Comparison of ENCODE assay signal across 8 cellular contexts in genomic region chr6:99603421-99604160, GRCh38. TPM values are rescaled to one million over a fixed set of nuclear protein-coding genes. Genes with fewer than 3 reads are reported as not detected.
DNase-seq lines count a peak whose midpoint lies in the region; ATAC-seq and TF ChIP-seq lines count a peak whose summit lies in the region.

No MANE protein-coding gene starts in this region.

- H3K4me1 ChIP-seq in sigmoid colon = peaks cover 0 to 52% (median 30%) of the 10 kb centered on the region in 4 donors

- peak; percentile 51 for ATAC-seq in HG02610 (IDR thresholded peaks at IDR 0.05; ENCODE audit: unreplicated experiment)

- H3K4me3 ChIP-seq in sigmoid colon = peak overlapping the region in 3 of 4 donors; percentile 20 to 33 (median 31)

- TF ChIP-seq CTCF in glutamatergic neuron (IDR thresholded peaks at IDR 0.05; ENCODE audit: partially characterized antibody, unreplicated experiment) (no peak), sigmoid colon (IDR thresholded peaks at IDR 0.05) (no peak)

- H3K27me3 Mint-ChIP-seq in activated CD4-positive, alpha-beta T cell treated with anti-CD3 and anti-CD28 coated beads, Interleukin-2, amount 10 ng/mL, durations not matched to agents 7 days and 5 days = peaks cover 89% of the 10 kb centered on the region
- H3K27me3 Mint-ChIP-seq in glutamatergic neuron (ENCODE audit: unreplicated experiment) = peaks cover 27% of the 10 kb centered on the region

- H3K36me3 Mint-ChIP-seq in activated CD4-positive, alpha-beta T cell treated with anti-CD3 and anti-CD28 coated beads, Interleukin-2, amount 10 ng/mL, durations not matched to agents 7 days and 5 days (ENCODE audit: low read depth) = no peaks in the 10 kb centered on the region
- peaks cover 4% of the 10 kb centered on the region for H3K36me3 Mint-ChIP-seq in glutamatergic neuron (ENCODE audit: unreplicated experiment)

- 2% methylated on average over 55 of the region's 55 CpGs for WGBS in sigmoid colon, 2 donors

- H3K4me3 Mint-ChIP-seq in activated CD4-positive, alpha-beta T cell treated with anti-CD3 and anti-CD28 coated beads, Interleukin-2, amount 10 ng/mL, durations not matched to agents 7 days and 5 days = peak overlapping the region; percentile 41
- peak overlapping the region; percentile 86 for H3K4me3 Mint-ChIP-seq in glutamatergic neuron (ENCODE audit: unreplicated experiment)

- TF ChIP-seq POLR2A in sigmoid colon (IDR thresholded peaks at IDR 0.05) = no peak

- no peaks in the 10 kb centered on the region for H3K9me3 ChIP-seq in sigmoid colon

- POLR2A ChIA-PET in activated CD4-positive, alpha-beta T cell treated with anti-CD3 and anti-CD28 coated beads, Interleukin-2, amount 10 ng/mL, durations not matched to agents 7 days and 5 days (lab: Charles Lee) = no interaction called here

- no peak for TF ChIP-seq EP300 in sigmoid colon (IDR thresholded peaks at IDR 0.05)

- peaks cover 60 to 100% (median 92%) of the 10 kb centered on the region in 3 donors for H3K27me3 ChIP-seq in sigmoid colon

- no peaks in the 10 kb centered on the region for H3K9me3 Mint-ChIP-seq in activated CD4-positive, alpha-beta T cell treated with anti-CD3 and anti-CD28 coated beads, Interleukin-2, amount 10 ng/mL, durations not matched to agents 7 days and 5 days
- peaks cover 12% of the 10 kb centered on the region for H3K9me3 Mint-ChIP-seq in glutamatergic neuron (ENCODE audit: unreplicated experiment)

- peak overlapping the region; percentile 36 for H3K27ac Mint-ChIP-seq in activated CD4-positive, alpha-beta T cell treated with anti-CD3 and anti-CD28 coated beads, Interleukin-2, amount 10 ng/mL, durations not matched to agents 7 days and 5 days
- H3K27ac Mint-ChIP-seq in glutamatergic neuron (ENCODE audit: unreplicated experiment) = no peak overlapping the region

- no peaks in the 10 kb centered on the region for H3K36me3 ChIP-seq in sigmoid colon

- CTCF ChIA-PET in activated CD4-positive, alpha-beta T cell treated with anti-CD3 and anti-CD28 coated beads, Interleukin-2, amount 10 ng/mL, durations not matched to agents 7 days and 5 days (lab: Charles Lee) = interaction anchor here (0.8 kb wide), 1 partner anchor 14 kb away, joined by 3 read pairs; no protein-coding TSS in a partner anchor

- intact Hi-C loops in sigmoid colon (cut with DNase I) = no loop called here

- no peak overlapping the region for H3K27ac ChIP-seq in sigmoid colon

- peaks cover 25% of the 10 kb centered on the region for H3K4me1 Mint-ChIP-seq in activated CD4-positive, alpha-beta T cell treated with anti-CD3 and anti-CD28 coated beads, Interleukin-2, amount 10 ng/mL, durations not matched to agents 7 days and 5 days
- peaks cover 19% of the 10 kb centered on the region for H3K4me1 Mint-ChIP-seq in glutamatergic neuron (ENCODE audit: low read depth, unreplicated experiment)

- peak; percentile 73 for DNase-seq in DMS53 (lab: John Stamatoyannopoulos, UW)
- DNase-seq in DMS53 treated with DMSO at 0.1 percent for 48 hours (lab: John Stamatoyannopoulos, UW; ENCODE audit: unreplicated experiment) = no peak
- DNase-seq in activated CD4-positive, alpha-beta T cell treated with anti-CD3 and anti-CD28 coated beads, Interleukin-2, amount 10 ng/mL, durations not matched to agents 7 days and 5 days = no peak
- peak; percentile 78 for DNase-seq in glutamatergic neuron
- DNase-seq in sigmoid colon = no peak
- DNase-seq in stimulated activated naive CD4-positive, alpha-beta T cell treated with Interleukin-2 at 50 U/mL for 16 hours (lab: John Stamatoyannopoulos, UW) = no peak
- DNase-seq in effector CD4-positive, alpha-beta T cell = no peak

RNA-seq across cellular contexts. Expression of gene PRDM13, which starts 3.0 kb away (rescaled TPM):
- not detected for total RNA-seq in activated CD4-positive, alpha-beta T cell treated with anti-CD3 and anti-CD28 coated beads, Interleukin-2, amount 10 ng/mL, durations not matched to agents 7 days and 5 days
- total RNA-seq in glutamatergic neuron (ENCODE audit: unreplicated experiment) = 13.9 TPM
- total RNA-seq in sigmoid colon = not detected
- polyA plus RNA-seq in sigmoid colon = not detected

RNA-seq across cellular contexts. Expression of gene CCNC, which starts 35.1 kb away (rescaled TPM):
- total RNA-seq in activated CD4-positive, alpha-beta T cell treated with anti-CD3 and anti-CD28 coated beads, Interleukin-2, amount 10 ng/mL, durations not matched to agents 7 days and 5 days = 10 to 100 TPM; 29.3 to 34.8 TPM
- total RNA-seq in glutamatergic neuron (ENCODE audit: unreplicated experiment) (49.3 TPM), sigmoid colon (10 to 100 TPM; 38.5 to 65.3 (median 55.8) TPM)
- polyA plus RNA-seq in sigmoid colon = 10 to 100 TPM; 30.5 to 61.0 (median 56.5) TPM

Comparison
In these comparisons a context has a peak if more than half of its experiments do, and no peak if none do; other contexts are left out.
1. DNase-seq: peak in DMS53 (single experiment) and glutamatergic neuron (single experiment); none in DMS53 treated with DMSO at 0.1 percent for 48 hours (single experiment), activated CD4-positive, alpha-beta T cell treated with anti-CD3 and anti-CD28 coated beads, Interleukin-2, amount 10 ng/mL, durations not matched to agents 7 days and 5 days (single experiment), sigmoid colon (single experiment), stimulated activated naive CD4-positive, alpha-beta T cell treated with Interleukin-2 at 50 U/mL for 16 hours (single experiment) and effector CD4-positive, alpha-beta T cell (single experiment).
2. RNA of gene PRDM13, which starts 3.0 kb away (total RNA-seq): 13.9 TPM in glutamatergic neuron (single experiment); not detected in activated CD4-positive, alpha-beta T cell treated with anti-CD3 and anti-CD28 coated beads, Interleukin-2, amount 10 ng/mL, durations not matched to agents 7 days and 5 days and not detected in sigmoid colon; every median in the first group is over 10 times any median in the second.